In genomic region chr20:2840138-2840966, GRCh38 we compare ENCODE assay signal across 8 cellular contexts. TPM values are rescaled to one million over a fixed set of nuclear protein-coding genes. Genes with fewer than 3 reads are reported as not detected.
DNase-seq lines count a peak whose midpoint lies in the region; ATAC-seq and TF ChIP-seq lines count a peak whose summit lies in the region.

PCED1A (minus strand) TSS chr20:2840655; CDS start chr20:2839912, 743 bp downstream.
VPS16 (plus strand) TSS chr20:2840745; CDS start chr20:2840775, 30 bp downstream.

- peak within 1 kb of the TSS; percentile 100 for H2AFZ ChIP-seq in DND-41 (ENCODE audit: low read depth, low read length)
- peak within 1 kb of the TSS; percentile 86 for H2AFZ ChIP-seq in KMS-11 (ENCODE audit: low read depth)

- no peaks in the 10 kb centered on the region for H3K27me3 Mint-ChIP-seq in neural crest cell (ENCODE audit: low read depth)

- H4K20me1 ChIP-seq in DND-41 (ENCODE audit: insufficient read depth, low read length) (no peaks in the 10 kb centered on the region), KMS-11 (ENCODE audit: insufficient read depth) (no peaks in the 10 kb centered on the region)

- H3K4me1 Mint-ChIP-seq in neural crest cell = peaks cover 13% of the 10 kb centered on the region

- ATAC-seq in DND-41 (ENCODE audit: insufficient read depth, low read depth) = peak; percentile 99
- peak; percentile 92 for ATAC-seq in GM21737 (IDR thresholded peaks at IDR 0.05; ENCODE audit: unreplicated experiment)

- no peak for TF ChIP-seq CTCF in DND-41 (IDR thresholded peaks at IDR 0.05; ENCODE audit: borderline replicate concordance, extremely low read depth, low read length, poor library complexity, severe bottlenecking)
- TF ChIP-seq CTCF in KMS-11 (conservative IDR thresholded peaks at IDR 0.05; ENCODE audit: low read depth, low read length) = no peak
- no peak for TF ChIP-seq CTCF in fibroblast of villous mesenchyme (IDR thresholded peaks at IDR 0.05; ENCODE audit: insufficient read depth, low read depth, low read length)
- no peak for TF ChIP-seq CTCF in neural crest cell (conservative IDR thresholded peaks at IDR 0.05)

- peak within 1 kb of the TSS; percentile 61 for H3K9ac ChIP-seq in DND-41 (ENCODE audit: low read depth, low read length)
- H3K9ac ChIP-seq in KMS-11 = peak within 1 kb of the TSS; percentile 78
- peak within 1 kb of the TSS; percentile 80 to 93 for H3K9ac ChIP-seq in stomach smooth muscle (ENCODE audit: low read length in 2 of 2)

- peaks cover 25% of the 10 kb centered on the region for H3K36me3 Mint-ChIP-seq in neural crest cell (ENCODE audit: low read depth)

- peak within 1 kb of the TSS; percentile 91 for H3K4me3 Mint-ChIP-seq in neural crest cell

- H3K4me1 ChIP-seq in DND-41 (ENCODE audit: insufficient read depth, low read length) (peaks cover 22% of the 10 kb centered on the region), KMS-11 (ENCODE audit: low read depth, poor library complexity, severe bottlenecking) (no peaks in the 10 kb centered on the region), stomach smooth muscle (ENCODE audit: control insufficient read depth, insufficient read depth, low read length) (peaks cover 22% of the 10 kb centered on the region)

- DNase-seq in DND-41 (peak; percentile 88), SHP77 (lab: John Stamatoyannopoulos, UW) (peak; percentile 79 to 92), fibroblast of villous mesenchyme (ENCODE audit: low read depth) (peak; percentile 83), neural crest cell (ENCODE audit: low read depth, low spot score) (peak; percentile 79)
- DNase-seq in activated effector memory CD4-positive, alpha-beta T cell treated with Interleukin-2 at 50 U/mL for 16 hours = peak; percentile 85

- H3K4me3 ChIP-seq in DND-41 (ENCODE audit: low read depth in 1 of 2, low read length in 2 of 2) = peak within 1 kb of the TSS; percentile 50 to 80; a peak in 3 of 4 replicates
- H3K4me3 ChIP-seq in KMS-11 (IDR thresholded peaks at IDR 0.05; ENCODE audit: insufficient read depth, low read depth, low read length) = no peak within 1 kb of the TSS
- peak within 1 kb of the TSS; percentile 92 for H3K4me3 ChIP-seq in fibroblast of villous mesenchyme (ENCODE audit: low read depth, low read length)
- peak within 1 kb of the TSS; percentile 81 to 91 for H3K4me3 ChIP-seq in stomach smooth muscle (ENCODE audit: low read length in 2 of 2)

- H3K36me3 ChIP-seq in DND-41 (ENCODE audit: insufficient read depth, low read length) (no peaks in the 10 kb centered on the region), KMS-11 (ENCODE audit: insufficient read depth) (no peaks in the 10 kb centered on the region), stomach smooth muscle (ENCODE audit: control insufficient read depth in 2 of 2, insufficient read depth in 2 of 2, low read length in 2 of 2) (peaks cover 0 to 11% of the 10 kb centered on the region in 2 donors)

- H3K27ac ChIP-seq in DND-41 (ENCODE audit: low read length) (peak within 1 kb of the TSS; percentile 76), KMS-11 (peak within 1 kb of the TSS; percentile 42; the same call in 1 of the 2 replicates), stomach smooth muscle (ENCODE audit: low read length) (peak within 1 kb of the TSS; percentile 83)

- H3K79me2 ChIP-seq in DND-41 (ENCODE audit: insufficient read depth, low read length) (no peaks in the 10 kb centered on the region), KMS-11 (ENCODE audit: insufficient read depth, low read depth) (no peaks in the 10 kb centered on the region)

- H3K9me3 Mint-ChIP-seq in neural crest cell = no peaks in the 10 kb centered on the region

- H3K27me3 ChIP-seq in DND-41 (ENCODE audit: insufficient read depth, low read length, poor library complexity) (no peaks in the 10 kb centered on the region), KMS-11 (ENCODE audit: insufficient read depth, low read depth) (no peaks in the 10 kb centered on the region), stomach smooth muscle (ENCODE audit: control insufficient read depth in 1 of 2, insufficient read depth in 2 of 2, low read length in 2 of 2) (no peaks in the 10 kb centered on the region)

- H3K4me2 ChIP-seq in DND-41 (ENCODE audit: insufficient read depth, low read length) = peak within 1 kb of the TSS; percentile 95
- peak within 1 kb of the TSS; percentile 42; the same call in 1 of the 2 replicates for H3K4me2 ChIP-seq in KMS-11

- no peaks in the 10 kb centered on the region for H3K9me3 ChIP-seq in DND-41 (ENCODE audit: insufficient read depth, low read length, severe bottlenecking)
- H3K9me3 ChIP-seq in stomach smooth muscle (ENCODE audit: control insufficient read depth in 2 of 2, low read length in 2 of 2) = no peaks in the 10 kb centered on the region

- H3K27ac Mint-ChIP-seq in neural crest cell (ENCODE audit: unreplicated experiment) = peak within 1 kb of the TSS; percentile 28

RNA-seq across cellular contexts. Expression of gene PCED1A, which starts in this region (rescaled TPM):
- total RNA-seq in fibroblast of villous mesenchyme (32.5 and 32.8 TPM in 2 replicates), neural crest cell (68.7 and 71.9 TPM in 2 replicates)

RNA-seq across cellular contexts. Expression of gene VPS16, which starts in this region (rescaled TPM):
- 48.6 and 51.0 TPM in 2 replicates for total RNA-seq in fibroblast of villous mesenchyme
- total RNA-seq in neural crest cell = 49.8 and 50.6 TPM in 2 replicates
